8 cellular contexts compared by ENCODE assay signal in genomic region chr5:95555553-95555952, GRCh38.
DNase-seq lines count a peak whose midpoint lies in the region; ATAC-seq lines count a peak whose summit lies in the region.

No MANE protein-coding gene starts in this region.

- peak overlapping the region; percentile 94 for H3K4me3 Mint-ChIP-seq in activated naive CD8-positive, alpha-beta T cell treated with anti-CD3 and anti-CD28 coated beads, Interleukin-2, amount 50 U/mL, for 24 hours
- peak overlapping the region; percentile 93 for H3K4me3 Mint-ChIP-seq in stimulated activated naive CD8-positive, alpha-beta T cell treated with anti-CD3 and anti-CD28 coated beads, Interleukin-15, amount 100 ng/mL, for 72 hours

- H3K36me3 Mint-ChIP-seq in activated naive CD8-positive, alpha-beta T cell treated with anti-CD3 and anti-CD28 coated beads, Interleukin-2, amount 50 U/mL, for 24 hours (ENCODE audit: low read depth): peaks cover 10% of the 10 kb centered on the region

- peaks cover 33% of the 10 kb centered on the region for H3K4me1 Mint-ChIP-seq in activated naive CD8-positive, alpha-beta T cell treated with anti-CD3 and anti-CD28 coated beads, Interleukin-2, amount 50 U/mL, for 24 hours
- peaks cover 33% of the 10 kb centered on the region for H3K4me1 Mint-ChIP-seq in stimulated activated naive CD8-positive, alpha-beta T cell treated with anti-CD3 and anti-CD28 coated beads, Interleukin-15, amount 100 ng/mL, for 72 hours

- H3K27me3 Mint-ChIP-seq in activated naive CD8-positive, alpha-beta T cell treated with anti-CD3 and anti-CD28 coated beads, Interleukin-2, amount 50 U/mL, for 24 hours: peaks cover 2% of the 10 kb centered on the region
- no peaks in the 10 kb centered on the region for H3K27me3 Mint-ChIP-seq in stimulated activated naive CD8-positive, alpha-beta T cell treated with anti-CD3 and anti-CD28 coated beads, Interleukin-15, amount 100 ng/mL, for 72 hours

- peak overlapping the region; percentile 97 for H3K27ac Mint-ChIP-seq in activated naive CD8-positive, alpha-beta T cell treated with anti-CD3 and anti-CD28 coated beads, Interleukin-2, amount 50 U/mL, for 24 hours
- H3K27ac Mint-ChIP-seq in stimulated activated naive CD8-positive, alpha-beta T cell treated with anti-CD3 and anti-CD28 coated beads, Interleukin-15, amount 100 ng/mL, for 72 hours: peak overlapping the region; percentile 92 to 96

- ATAC-seq in activated naive CD8-positive, alpha-beta T cell treated with anti-CD3 and anti-CD28 coated beads, Interleukin-2, amount 50 U/mL, for 24 hours: no peak
- ATAC-seq in stimulated activated naive CD8-positive, alpha-beta T cell treated with anti-CD3 and anti-CD28 coated beads, Interleukin-15, amount 100 ng/mL, for 72 hours: no peak
- ATAC-seq in GM19455 (IDR thresholded peaks at IDR 0.05; ENCODE audit: unreplicated experiment) (no peak), GM21737 (IDR thresholded peaks at IDR 0.05; ENCODE audit: unreplicated experiment) (no peak)

- H3K9me3 Mint-ChIP-seq in activated naive CD8-positive, alpha-beta T cell treated with anti-CD3 and anti-CD28 coated beads, Interleukin-2, amount 50 U/mL, for 24 hours: no peaks in the 10 kb centered on the region
- H3K9me3 Mint-ChIP-seq in stimulated activated naive CD8-positive, alpha-beta T cell treated with anti-CD3 and anti-CD28 coated beads, Interleukin-15, amount 100 ng/mL, for 72 hours: no peaks in the 10 kb centered on the region

- DNase-seq in DMS 273 (lab: John Stamatoyannopoulos, UW; ENCODE audit: unreplicated experiment) (peak; percentile 30), DMS 273 treated with DMSO at 0.1 percent for 48 hours (lab: John Stamatoyannopoulos, UW) (no peak), iris pigment epithelial cell (ENCODE audit: low read depth) (peak; percentile 16), UCSD-AML1 (lab: John Stamatoyannopoulos, UW; ENCODE audit: unreplicated experiment) (no peak)
- DNase-seq in activated naive CD8-positive, alpha-beta T cell treated with anti-CD3 and anti-CD28 coated beads, Interleukin-2, amount 50 U/mL, for 24 hours: no peak
- no peak for DNase-seq in stimulated activated naive CD8-positive, alpha-beta T cell treated with anti-CD3 and anti-CD28 coated beads, Interleukin-15, amount 100 ng/mL, for 72 hours

Comparison
In these comparisons a context has a peak if more than half of its experiments do, and no peak if none do; other contexts are left out.
1. DNase-seq: peak in DMS 273 (single experiment) and iris pigment epithelial cell (single experiment); none in DMS 273 treated with DMSO at 0.1 percent for 48 hours (single experiment), activated naive CD8-positive, alpha-beta T cell treated with anti-CD3 and anti-CD28 coated beads, Interleukin-2, amount 50 U/mL, for 24 hours (single experiment), stimulated activated naive CD8-positive, alpha-beta T cell treated with anti-CD3 and anti-CD28 coated beads, Interleukin-15, amount 100 ng/mL, for 72 hours (0 of 2) and UCSD-AML1 (single experiment).